Comparison of ENCODE assay signal across 27 cellular contexts in genomic region chr13:109872864-109873263, GRCh38.
"Had no signal": no experiment of that assay in that cellular context is flagged by ENCODE, and none has a peak within 500 bp of the region (broad histone marks: within the 10 kb centered on the region; RNA-seq: fewer than 3 reads in every experiment).

No MANE protein-coding gene starts in this region.

- H3K4me3 Mint-ChIP-seq: activated B cell treated with CpG ODN at 0.5 μM for 24 hours; activated CD4-positive, alpha-beta memory T cell treated with anti-CD3 and anti-CD28 coated beads, Interleukin-2, amount 10 ng/mL, durations not matched to agents 7 days and 5 days; activated CD4-positive, alpha-beta T cell treated with anti-CD3 and anti-CD28 coated beads for 36 hours; activated CD4-positive, alpha-beta T cell treated with anti-CD3 and anti-CD28 coated beads, Interleukin-2, amount 10 ng/mL, durations not matched to agents 7 days and 5 days; activated naive CD8-positive, alpha-beta T cell; activated T-cell treated with anti-CD3 and anti-CD28 coated beads, Interleukin-2, amount 50 U/mL, for 24 hours; activated T-cell treated with anti-CD3 and anti-CD28 coated beads, Interleukin-2, amount 50 U/mL, for 72 hours; effector memory CD8-positive, alpha-beta T cell had no signal

- H3K36me3 ChIP-seq: WERI-Rb-1 had no signal

- H3K27me3 ChIP-seq: body of pancreas had no signal

- H3K36me3 Mint-ChIP-seq: activated naive CD8-positive, alpha-beta T cell had no signal

- DNase-seq: activated B cell treated with CpG ODN at 0.5 μM for 24 hours; activated CD4-positive, alpha-beta memory T cell treated with anti-CD3 and anti-CD28 coated beads, Interleukin-2, amount 10 ng/mL, durations not matched to agents 7 days and 5 days; activated CD4-positive, alpha-beta T cell treated with anti-CD3 and anti-CD28 coated beads for 36 hours; activated CD4-positive, alpha-beta T cell treated with anti-CD3 and anti-CD28 coated beads, Interleukin-2, amount 10 ng/mL, durations not matched to agents 7 days and 5 days; activated CD4-positive, alpha-beta T cell treated with anti-CD3 and anti-CD28 coated beads, Interleukin-2, amount 50 U/mL, for 4 hours; activated CD8-positive, alpha-beta memory T cell treated with anti-CD3 and anti-CD28 coated beads, Interleukin-2, amount 50 U/mL, for 48 hours; activated gamma-delta T cell; activated naive CD4-positive, alpha-beta T cell treated with anti-CD3 and anti-CD28 coated beads, Interleukin-2, amount 50 U/mL, for 16 hours; activated naive CD4-positive, alpha-beta T cell treated with Interleukin-2 at 50 U/mL for 16 hours; activated T-cell treated with anti-CD3 and anti-CD28 coated beads for 4 hours; activated T-cell treated with anti-CD3 and anti-CD28 coated beads, Interleukin-2, amount 50 U/mL, for 24 hours; activated T-cell treated with anti-CD3 and anti-CD28 coated beads, Interleukin-2, amount 50 U/mL, for 72 hours; amniotic stem cell; anterior cingulate cortex; body of pancreas; caudate nucleus; cortex of kidney; dermis blood vessel endothelial cell; effector CD4-positive, alpha-beta T cell; effector memory CD8-positive, alpha-beta T cell; foreskin fibroblast; head of caudate nucleus; T-helper 2 cell; WERI-Rb-1 had no signal

- H3K9me3 ChIP-seq: body of pancreas had no signal

- ATAC-seq: activated CD4-positive, alpha-beta T cell treated with anti-CD3 and anti-CD28 coated beads for 36 hours; activated CD4-positive, CD25-positive, alpha-beta regulatory T cell treated with anti-CD3 and anti-CD28 coated beads, Interleukin-2, amount 50 U/mL, for 24 hours; activated T-cell treated with anti-CD3 and anti-CD28 coated beads, Interleukin-2, amount 50 U/mL, for 72 hours; body of pancreas; effector memory CD8-positive, alpha-beta T cell had no signal

- H3K9me3 Mint-ChIP-seq: activated B cell treated with CpG ODN at 0.5 μM for 24 hours; activated CD4-positive, alpha-beta memory T cell treated with anti-CD3 and anti-CD28 coated beads, Interleukin-2, amount 10 ng/mL, durations not matched to agents 7 days and 5 days; activated CD4-positive, alpha-beta T cell treated with anti-CD3 and anti-CD28 coated beads, Interleukin-2, amount 10 ng/mL, durations not matched to agents 7 days and 5 days; activated T-cell treated with anti-CD3 and anti-CD28 coated beads, Interleukin-2, amount 50 U/mL, for 24 hours; activated T-cell treated with anti-CD3 and anti-CD28 coated beads, Interleukin-2, amount 50 U/mL, for 72 hours had no signal

- H3K27ac Mint-ChIP-seq: activated B cell treated with CpG ODN at 0.5 μM for 24 hours; activated CD4-positive, alpha-beta memory T cell treated with anti-CD3 and anti-CD28 coated beads, Interleukin-2, amount 10 ng/mL, durations not matched to agents 7 days and 5 days; activated CD4-positive, alpha-beta T cell treated with anti-CD3 and anti-CD28 coated beads for 36 hours; activated CD4-positive, alpha-beta T cell treated with anti-CD3 and anti-CD28 coated beads, Interleukin-2, amount 10 ng/mL, durations not matched to agents 7 days and 5 days; activated naive CD8-positive, alpha-beta T cell; activated T-cell treated with anti-CD3 and anti-CD28 coated beads, Interleukin-2, amount 50 U/mL, for 24 hours; activated T-cell treated with anti-CD3 and anti-CD28 coated beads, Interleukin-2, amount 50 U/mL, for 72 hours; effector memory CD8-positive, alpha-beta T cell had no signal

- H3K4me3 ChIP-seq: body of pancreas had no signal

- H3K27ac ChIP-seq: body of pancreas, epithelial cell of prostate, WERI-Rb-1 had no signal
